Comparison of ENCODE assay signal across 24 cellular contexts in the genomic region with DNA sequence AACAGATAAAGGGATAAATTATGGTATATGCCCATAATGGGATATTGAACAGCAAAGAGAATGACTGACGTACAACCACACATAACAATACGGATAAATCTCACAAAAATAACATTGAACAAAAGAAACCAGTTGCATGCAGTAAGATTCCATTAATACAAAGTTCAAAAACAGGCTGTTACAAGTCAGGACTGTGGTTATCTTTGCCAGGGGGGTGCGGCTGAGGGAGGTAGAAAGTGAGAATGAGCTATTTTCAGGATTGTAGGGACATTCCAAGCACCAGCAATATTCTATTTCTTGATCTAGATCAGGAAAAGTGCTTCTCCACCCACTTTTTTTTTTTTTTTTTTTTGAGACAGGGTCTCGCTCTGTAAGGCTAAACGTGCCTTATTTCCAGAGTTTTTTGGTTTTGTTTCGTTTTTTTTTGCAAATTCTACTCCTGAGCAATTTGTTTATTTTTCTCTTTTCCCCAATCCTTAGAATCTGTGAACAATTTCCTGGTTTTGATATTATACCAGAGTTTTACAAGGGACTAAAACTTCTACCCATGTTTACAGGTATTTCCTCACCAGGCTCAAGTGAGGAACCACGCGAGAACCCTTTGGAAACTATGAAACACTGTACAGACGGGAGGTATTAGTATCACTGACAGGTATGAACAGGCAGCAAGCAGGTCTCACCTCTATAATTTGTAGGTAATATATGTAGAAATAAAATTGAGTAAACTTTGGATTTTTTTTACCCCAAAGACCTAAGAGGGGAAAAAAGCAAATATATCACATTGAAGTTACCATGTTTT. TPM values are rescaled to one million over a fixed set of nuclear protein-coding genes. Genes with fewer than 3 reads are reported as not detected.
DNase-seq lines count a peak whose midpoint lies in the region; ATAC-seq, FAIRE-seq and TF ChIP-seq lines count a peak whose summit lies in the region.
"Had no signal": no experiment of that assay in that cellular context is flagged by ENCODE, and none has a peak within 500 bp of the region (broad histone marks: within the 10 kb centered on the region; RNA-seq: fewer than 3 reads in every experiment).

No MANE protein-coding gene starts in this region.

- DNase-seq in right lobe of liver = no peak
- DNase-seq in HepG2 (ENCODE audit: low spot score) = no peak
- DNase-seq in osteoblast (ENCODE audit: insufficient read length, low spot score, missing footprints) = no peak
- no peak for DNase-seq in aorta
- no peak for DNase-seq in stimulated activated CD4-positive, alpha-beta T cell treated with anti-CD3 and anti-CD28 coated beads, Interleukin-2, amount 100 ng/mL, for 48 hours
- DNase-seq in NCI-H526 treated with DMSO at 0.1 percent for 48 hours (lab: John Stamatoyannopoulos, UW) = no peak
- DNase-seq: AML-193; CD8-positive, alpha-beta memory T cell; cerebellar nuclear complex; DMS53; effector CD4-positive, alpha-beta T cell; NCI-H187; NCI-H69; Right ventricle myocardium superior; stimulated activated CD8-positive, alpha-beta memory T cell treated with anti-CD3 and anti-CD28 coated beads, Interleukin-4, amount 100 ng/mL, for 48 hours; T-helper 9 cell; uterus; WERI-Rb-1 had no signal

- TF ChIP-seq CTCF in right lobe of liver (IDR thresholded peaks at IDR 0.05) = no peak
- no peak for TF ChIP-seq CTCF in HepG2 (CRISPR knock-in tag; IDR thresholded peaks at IDR 0.05)
- TF ChIP-seq CTCF in osteoblast (IDR thresholded peaks at IDR 0.05; ENCODE audit: extremely low read depth, low read depth, low read length) = no peak

- no peaks in the 10 kb centered on the region for H3K36me3 ChIP-seq in right lobe of liver
- no peaks in the 10 kb centered on the region for H3K36me3 ChIP-seq in HepG2 (replicated peaks in 1 of 2; ENCODE audit: control insufficient read depth in 1 of 2, insufficient read depth in 2 of 2, low read length in 2 of 2)
- no peaks in the 10 kb centered on the region for H3K36me3 ChIP-seq in osteoblast (ENCODE audit: insufficient read depth, low read length)
- H3K36me3 ChIP-seq in aorta (ENCODE audit: control insufficient read depth in 1 of 2, insufficient read depth in 2 of 2, low read length in 1 of 2) = no peaks in the 10 kb centered on the region
- H3K36me3 ChIP-seq: esophagus muscularis mucosa, gastroesophageal sphincter, neural progenitor cell, uterus, WERI-Rb-1 had no signal

- H4K20me1 ChIP-seq in HepG2 (ENCODE audit: insufficient read depth, low read length) (peaks cover 11% of the 10 kb centered on the region; the same call in 1 of the 2 replicates), osteoblast (ENCODE audit: insufficient read depth, low read length) (peaks cover 82% of the 10 kb centered on the region)

- no peak overlapping the region for H3K4me2 ChIP-seq in HepG2 (ENCODE audit: low read depth, low read length)
- peak overlapping the region; percentile 26 for H3K4me2 ChIP-seq in osteoblast (ENCODE audit: insufficient read depth, low read length)
- H3K4me2 ChIP-seq: GM23338, neural progenitor cell had no signal

- H3K4me3 ChIP-seq in right lobe of liver (no peak overlapping the region), HepG2 (replicated peaks in 1 of 3; ENCODE audit: insufficient read depth in 1 of 3, low read depth in 2 of 3, low read length in 3 of 3) (no peak overlapping the region), osteoblast (ENCODE audit: insufficient read depth, low read length) (no peak overlapping the region), aorta (ENCODE audit: low read length in 2 of 2) (peak overlapping the region in 1 of 2 donors; percentile 26)
- H3K4me3 ChIP-seq: esophagus muscularis mucosa, gastroesophageal sphincter, GM23338, neural progenitor cell, uterus had no signal

- no peak for TF ChIP-seq RAD21 in HepG2 (CRISPR knock-in tag; IDR thresholded peaks at IDR 0.05)

- BruUV-seq in HepG2 (replicated peaks; lab: Mats Ljungman, UMichigan) = no TSS peak

- POLR2A ChIA-PET in HepG2 (lab: Yijun Ruan, JAX) = no interaction called here

- no peaks in the 10 kb centered on the region for H3K9me3 ChIP-seq in right lobe of liver
- H3K9me3 ChIP-seq in HepG2 (ENCODE audit: low read length) = no peaks in the 10 kb centered on the region
- H3K9me3 ChIP-seq in osteoblast (ENCODE audit: low read depth, low read length) = no peaks in the 10 kb centered on the region
- no peaks in the 10 kb centered on the region for H3K9me3 ChIP-seq in aorta (ENCODE audit: control insufficient read depth, low read length)
- H3K9me3 ChIP-seq: esophagus muscularis mucosa, gastroesophageal sphincter, uterus had no signal

- H3K79me2 ChIP-seq in HepG2 (ENCODE audit: insufficient read depth, low read length) = peaks cover 94% of the 10 kb centered on the region
- peaks cover 100% of the 10 kb centered on the region for H3K79me2 ChIP-seq in osteoblast (ENCODE audit: insufficient read depth, low read length)

- no peaks in the 10 kb centered on the region for H3K27me3 ChIP-seq in right lobe of liver
- H3K27me3 ChIP-seq in HepG2 (ENCODE audit: control insufficient read depth in 1 of 2, insufficient read depth in 2 of 2, low read length in 2 of 2) = no peaks in the 10 kb centered on the region
- no peaks in the 10 kb centered on the region for H3K27me3 ChIP-seq in osteoblast (ENCODE audit: insufficient read depth, low read length)
- H3K27me3 ChIP-seq in aorta (ENCODE audit: control insufficient read depth in 1 of 2, insufficient read depth in 2 of 2, low read length in 1 of 2) = no peaks in the 10 kb centered on the region
- H3K27me3 ChIP-seq: esophagus muscularis mucosa, gastroesophageal sphincter, neural progenitor cell, uterus had no signal

- WGBS in right lobe of liver (ENCODE audit: insufficient coverage, low coverage, low lambda C conversion rate, missing lambda C conversion rate) = 54% methylated on average over 9 of the region's 9 CpGs
- 70% methylated on average over 9 of the region's 9 CpGs for WGBS in HepG2 (ENCODE audit: low lambda C conversion rate)
- WGBS in aorta, 2 donors = 13 to 15% methylated on average over 9 of the region's 9 CpGs

- H3K4me1 ChIP-seq in right lobe of liver = peaks cover 0 to 42% (median 14%) of the 10 kb centered on the region in 4 donors
- H3K4me1 ChIP-seq in HepG2 (ENCODE audit: insufficient read depth, low read length) = peaks cover 64% of the 10 kb centered on the region
- H3K4me1 ChIP-seq in osteoblast (ENCODE audit: insufficient read depth, low read length) = peaks cover 30% of the 10 kb centered on the region
- peaks cover 4 to 17% of the 10 kb centered on the region in 2 donors for H3K4me1 ChIP-seq in aorta (ENCODE audit: control insufficient read depth in 1 of 2, insufficient read depth in 2 of 2, low read length in 2 of 2)

- intact Hi-C loops in right lobe of liver (cut with DNase I) (no loop called here), HepG2 (cut with micrococcal nuclease; ENCODE audit: unreplicated experiment) (no loop called here), aorta (cut with DNase I) (no loop called here)

- ATAC-seq in right lobe of liver = peak in 3 of 4 donors; percentile 29 to 46 (median 38)
- ATAC-seq in HepG2 = no peak
- ATAC-seq in esophagus mucosa = peak; percentile 69
- ATAC-seq in aorta (ENCODE audit: low FRiP score) = no peak
- no peak for ATAC-seq in GM19328 (IDR thresholded peaks at IDR 0.05; ENCODE audit: unreplicated experiment)
- ATAC-seq: gastroesophageal sphincter, GM23338 had no signal

- in situ Hi-C loops in HepG2 (cut with HindIII; ENCODE audit: extremely low pct_ligation_motif_present, low pct_unique_long_range_greater_than_20kb) = no loop called here

- H3K27ac ChIP-seq in right lobe of liver (peak overlapping the region in 1 of 3 donors; percentile 3), HepG2 (ENCODE audit: extremely low read length, insufficient read depth, low read length) (no peak overlapping the region), osteoblast (ENCODE audit: low read depth, low read length) (no peak overlapping the region), aorta (ENCODE audit: low read depth in 1 of 2, low read length in 2 of 2) (peak overlapping the region; percentile 67 to 78)
- H3K27ac ChIP-seq: gastroesophageal sphincter, neural progenitor cell, WERI-Rb-1 had no signal

- TF ChIP-seq POLR2A in right lobe of liver (IDR thresholded peaks at IDR 0.05) (no peak), HepG2 (IDR thresholded peaks at IDR 0.05; ENCODE audit: insufficient read depth in 1 of 2, low read depth in 2 of 2, low read length in 2 of 2) (no peak)

- H3K9ac ChIP-seq in HepG2 (ENCODE audit: insufficient read depth, low read depth, low read length) = no peak overlapping the region
- H3K9ac ChIP-seq: neural progenitor cell had no signal

- FAIRE-seq in HepG2 (lab: Jason Lieb, UNC) = no peak

- TF ChIP-seq EP300 in HepG2 (IDR thresholded peaks at IDR 0.05; ENCODE audit: low read depth in 2 of 2, low read length in 2 of 2) (no peak), HepG2 (CRISPR knock-in tag; IDR thresholded peaks at IDR 0.05; ENCODE audit: borderline replicate concordance) (no peak)

- CTCF ChIA-PET in HepG2 (lab: Yijun Ruan, JAX; ENCODE audit: low intra/inter-chr PET ratio, low total read pairs) = no interaction called here

- H2AFZ ChIP-seq in HepG2 (ENCODE audit: low read length) = no peak overlapping the region
- H2AFZ ChIP-seq in osteoblast (ENCODE audit: low read length) = no peak overlapping the region
- H2AFZ ChIP-seq: GM23338, neural progenitor cell had no signal

RNA-seq across cellular contexts. Expression of gene SMURF1, which starts 9.9 kb away (rescaled TPM):
- total RNA-seq in right lobe of liver = 10 to 100 TPM in 4 of 6 experiments, 1 to 10 TPM in 2; 8.8 to 14.1 (median 10.9) TPM
- 11.1 and 12.0 TPM in 2 replicates for total RNA-seq in HepG2 (2016; rRNA removed; fragmentation: Illumina TruSeq; extraction: Trizol)
- 2.3 and 2.9 TPM in 2 replicates for total RNA-seq in HepG2 (2016; cell fraction: cytosol; rRNA removed; fragmentation: Illumina TruSeq; extraction: Trizol; ENCODE audit: low read depth)
- total RNA-seq in HepG2 (2016; cell fraction: insoluble cytoplasmic fraction; rRNA removed; fragmentation: Illumina TruSeq; extraction: Trizol) = 8.8 and 11.5 TPM in 2 replicates
- total RNA-seq in HepG2 (2016; cell fraction: membrane; rRNA removed; fragmentation: Illumina TruSeq; extraction: Trizol) = 6.2 and 6.6 TPM in 2 replicates
- 8.5 and 10.7 TPM in 2 replicates for total RNA-seq in HepG2 (2016; cell fraction: nucleus; rRNA removed; fragmentation: Illumina TruSeq; extraction: Trizol)
- polyA plus RNA-seq in HepG2 (2011; rRNA removed) = 8.3 and 8.7 TPM in 2 replicates
- polyA plus RNA-seq in HepG2 (2011; cell fraction: cytosol; rRNA removed) = 4.6 and 5.6 TPM in 2 replicates
- 13.6 and 15.4 TPM in 2 replicates for polyA plus RNA-seq in HepG2 (2011; cell fraction: nucleus; rRNA removed)
- polyA plus RNA-seq in HepG2 (2012) = 10.1 and 10.6 TPM in 2 replicates
- 0.75 and 0.81 TPM in 2 replicates for polyA plus RNA-seq in HepG2 (2016; cell fraction: cytosol; fragmentation: Illumina TruSeq; extraction: Trizol; ENCODE audit: low read depth)
- 7.6 and 8.8 TPM in 2 replicates for polyA plus RNA-seq in HepG2 (2016; cell fraction: insoluble cytoplasmic fraction; fragmentation: Illumina TruSeq; extraction: Trizol; ENCODE audit: low read depth)
- polyA plus RNA-seq in HepG2 (2016; cell fraction: membrane; fragmentation: Illumina TruSeq; extraction: Trizol; ENCODE audit: low read depth) = 1.8 and 2.7 TPM in 2 replicates
- polyA plus RNA-seq in HepG2 (2016; cell fraction: nucleus; fragmentation: Illumina TruSeq; extraction: Trizol; ENCODE audit: insufficient read depth, low read depth) = 15.0 and 17.6 TPM in 2 replicates
- polyA minus RNA-seq in HepG2 (2011; rRNA and poly(A)+ RNA removed; ENCODE audit: low replicate concordance) = 9.8 and 14.1 TPM in 2 replicates
- polyA minus RNA-seq in HepG2 (2011; cell fraction: cytosol; rRNA and poly(A)+ RNA removed) = 5.8 and 6.4 TPM in 2 replicates
- polyA minus RNA-seq in HepG2 (2011; cell fraction: nucleus; rRNA and poly(A)+ RNA removed) = 13.4 and 14.2 TPM in 2 replicates
- total RNA-seq in esophagus mucosa = 27.4 TPM
- 20.6 and 23.5 TPM in 2 replicates for total RNA-seq in osteoblast
- total RNA-seq in aorta = 10 to 100 TPM; 37.1 to 47.9 TPM
- polyA plus RNA-seq in aorta = 10 to 100 TPM in 1 of 2 donors, 1 to 10 TPM in 1; 8.1 to 23.9 TPM

Comparison
In these comparisons a context has a peak if more than half of its experiments do, and no peak if none do; other contexts are left out.
1. ATAC-seq: peak in right lobe of liver (3 of 4) and esophagus mucosa (single experiment); none in HepG2 (single experiment), aorta (single experiment) and GM19328 (single experiment).
2. H3K27ac ChIP-seq: peak in aorta (2 of 2); none in HepG2 (single experiment) and osteoblast (single experiment).